In the genomic region with DNA sequence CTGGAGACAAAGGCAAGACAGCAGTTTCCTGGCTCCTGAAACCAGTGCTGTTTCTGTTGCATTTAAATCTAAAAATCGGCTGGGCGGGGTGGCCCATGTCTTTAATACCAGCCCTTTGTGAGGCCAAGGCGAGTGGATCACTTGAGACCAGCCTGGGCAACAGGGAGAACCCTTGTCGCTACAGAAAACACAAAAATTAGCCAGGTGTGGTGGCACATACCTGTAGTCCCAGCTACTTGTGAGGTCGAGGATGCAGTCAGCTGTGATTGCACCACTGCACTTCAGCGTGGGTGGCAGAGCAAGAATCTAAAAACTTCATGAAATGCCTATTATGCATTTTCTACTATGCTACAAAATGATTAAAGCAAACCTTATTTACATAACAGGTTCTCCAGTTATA, we compare ENCODE assay signal across 8 cellular contexts.
"Had no signal": no experiment of that assay in that cellular context is flagged by ENCODE, and none has a peak within 500 bp of the region (broad histone marks: within the 10 kb centered on the region; RNA-seq: fewer than 3 reads in every experiment).

No MANE protein-coding gene starts in this region.

- H3K4me2 ChIP-seq: GM23338 had no signal

- H3K9me3 ChIP-seq: HAP-1 had no signal

- H2AFZ ChIP-seq: GM23338 had no signal

- H3K36me3 ChIP-seq: HAP-1 had no signal

- H3K4me3 ChIP-seq: GM23338, HAP-1 had no signal

- H3K27ac ChIP-seq: HL-60 had no signal

- ATAC-seq: GM23338, HCT116, HepG2 had no signal

- FAIRE-seq: HepG2 had no signal

- DNase-seq: H7, HFFc6, KBM-7 had no signal
